28 cellular contexts compared by ENCODE assay signal in the genomic region with DNA sequence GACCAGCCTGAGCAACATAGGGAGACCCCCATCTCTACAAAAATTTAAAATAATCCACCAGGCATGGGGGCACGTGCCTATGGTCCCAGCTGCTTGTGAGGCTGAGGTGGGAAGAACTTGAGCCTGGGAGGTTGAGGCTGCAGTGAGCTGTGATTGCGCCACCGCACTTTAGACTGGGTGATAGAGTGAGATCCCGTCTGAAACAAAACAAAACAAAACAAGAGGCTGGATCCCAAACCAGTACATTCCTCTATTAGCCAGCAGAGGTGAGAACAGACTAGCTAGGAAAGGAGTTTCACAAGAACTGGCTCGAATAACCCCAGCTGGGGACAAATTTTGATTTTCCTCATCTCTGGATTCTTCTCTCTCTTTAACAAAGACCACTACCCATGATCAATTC.
"Had no signal": no experiment of that assay in that cellular context is flagged by ENCODE, and none has a peak within 500 bp of the region (broad histone marks: within the 10 kb centered on the region; RNA-seq: fewer than 3 reads in every experiment).

No MANE protein-coding gene starts in this region.

- H3K4me3 ChIP-seq: coronary artery, dorsolateral prefrontal cortex, esophagus squamous epithelium, gastrocnemius medialis, heart right ventricle, left lung, lower lobe of right lung, mucosa of descending colon had no signal

- DNase-seq: dermis blood vessel endothelial cell; dorsolateral prefrontal cortex; effector CD4-positive, alpha-beta T cell; effector memory CD4-positive, alpha-beta T cell; endodermal cell; erythroblast; esophagus squamous epithelium; foreskin fibroblast; foreskin melanocyte; gastrocnemius medialis; glutamatergic neuron; head of caudate nucleus; heart right ventricle; hippocampal formation; left cardiac atrium; left lung; left ventricle myocardium superior; lower lobe of right lung; mesenchymal stem cell; mucosa of descending colon had no signal

- ATAC-seq: esophagus mucosa, gastrocnemius medialis, heart right ventricle, left cardiac atrium, left lung, left ventricle myocardium superior, lower lobe of right lung, mucosa of descending colon had no signal

- H3K9me3 Mint-ChIP-seq: endodermal cell, mesothelial cell of epicardium had no signal

- H3K4me1 Mint-ChIP-seq: endodermal cell had no signal

- H3K4me3 Mint-ChIP-seq: endodermal cell, mesothelial cell of epicardium had no signal

- H3K9me3 ChIP-seq: esophagus squamous epithelium, gastrocnemius medialis, heart right ventricle, left lung, lower lobe of right lung, mucosa of descending colon had no signal

- FAIRE-seq: colon, endometrium, islet of Langerhans, keratinocyte had no signal

- H3K36me3 ChIP-seq: esophagus squamous epithelium, gastrocnemius medialis, heart right ventricle, left lung, lower lobe of right lung had no signal

- H3K4me1 ChIP-seq: esophagus squamous epithelium, gastrocnemius medialis, heart right ventricle, left lung, lower lobe of right lung had no signal

- H3K36me3 Mint-ChIP-seq: mesothelial cell of epicardium had no signal

- H3K27ac Mint-ChIP-seq: endodermal cell, mesothelial cell of epicardium had no signal

- H3K27me3 ChIP-seq: esophagus squamous epithelium, gastrocnemius medialis, left lung had no signal

- H3K27ac ChIP-seq: coronary artery, dorsolateral prefrontal cortex, epithelial cell of prostate, esophagus squamous epithelium, gastrocnemius medialis, heart right ventricle, left lung, lower lobe of right lung had no signal
